In the genomic region with DNA sequence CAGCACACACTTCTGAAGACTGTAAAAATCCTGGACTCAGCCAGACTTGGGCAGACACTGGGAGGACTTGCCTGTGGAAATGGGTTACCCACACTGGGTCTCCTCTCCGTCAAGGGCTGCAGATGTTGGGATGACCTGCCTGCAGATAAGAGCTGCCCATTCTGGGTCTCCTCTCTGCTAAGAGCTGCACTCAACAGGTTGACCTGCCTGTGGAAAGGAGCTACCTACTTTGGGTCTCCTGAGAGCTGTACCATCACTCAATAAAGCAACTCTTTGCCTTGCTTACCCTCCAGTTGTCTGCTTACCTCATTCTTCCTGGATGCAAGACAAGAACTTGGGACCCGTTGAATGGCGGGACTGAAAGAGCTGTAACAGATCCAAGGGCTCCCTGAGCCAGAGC, we compare ENCODE assay signal across 7 cellular contexts.
"Had no signal": no experiment of that assay in that cellular context is flagged by ENCODE, and none has a peak within 500 bp of the region (broad histone marks: within the 10 kb centered on the region; RNA-seq: fewer than 3 reads in every experiment).

No MANE protein-coding gene starts in this region.

- H3K9ac ChIP-seq: GM23248 had no signal

- H3K27ac ChIP-seq: GM23248 had no signal

- H3K4me3 ChIP-seq: GM23248, GM23338 had no signal

- H2AFZ ChIP-seq: GM23248, GM23338 had no signal

- DNase-seq: GM23248, GOT3, H7, H9, HCEC 1CT, HFFc6 had no signal

- H3K4me2 ChIP-seq: GM23338 had no signal
